20 cellular contexts compared by ENCODE assay signal in the genomic region with DNA sequence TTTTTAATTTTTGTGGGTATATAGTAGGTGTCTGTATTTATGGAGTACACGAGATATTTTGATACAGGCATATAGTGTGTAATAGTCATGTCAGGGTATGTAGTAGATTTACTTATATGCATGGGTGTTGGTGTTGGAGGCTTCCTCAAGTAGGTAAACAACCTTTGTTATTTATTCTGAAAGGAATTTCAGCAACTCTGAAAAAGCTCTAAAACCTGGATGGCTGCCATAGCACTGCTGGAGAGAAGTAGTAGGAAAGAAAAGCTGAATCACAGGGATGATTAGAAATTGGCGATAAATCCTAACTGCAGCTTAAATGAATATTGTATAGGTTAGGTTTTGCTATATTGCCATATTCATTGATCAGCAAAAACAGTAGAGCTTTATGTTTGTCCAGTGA. TPM values are rescaled to one million over a fixed set of nuclear protein-coding genes. Genes with fewer than 3 reads are reported as not detected.
A peak's percentile ranks its signal among the peaks of the same experiment; 100 is the strongest.
DNase-seq lines count a peak whose midpoint lies in the region; ATAC-seq, FAIRE-seq and TF ChIP-seq lines count a peak whose summit lies in the region.
"Had no signal": no experiment of that assay in that cellular context is flagged by ENCODE, and none has a peak within 500 bp of the region (broad histone marks: within the 10 kb centered on the region; RNA-seq: fewer than 3 reads in every experiment).

No MANE protein-coding gene starts in this region.

- no peak for TF ChIP-seq EP300 in K562 (IDR thresholded peaks at IDR 0.05; ENCODE audit: low read length)

- DNase-seq in AG10803 (ENCODE audit: low read depth) (peak; percentile 40), MG63 (peak; percentile 52), K562 (ENCODE audit: extremely low read depth in 1 of 4, low spot score in 3 of 4) (no peak), left lobe of liver (ENCODE audit: low spot score) (no peak), HT-29 (ENCODE audit: low spot score) (no peak), GM19238 (ENCODE audit: insufficient read length, low spot score) (no peak)
- no peak for DNase-seq in stimulated activated effector memory CD8-positive, alpha-beta T cell treated with anti-CD3 and anti-CD28 coated beads, Interleukin-12 subunit alpha, Interleukin-12 subunit beta, amount 100 ng/mL, for 72 hours (ENCODE audit: low spot score in 2 of 2)
- no peak for DNase-seq in activated CD4-positive, alpha-beta T cell treated with anti-CD3 and anti-CD28 coated beads, Interleukin-2, amount 50 U/mL, for 1 hour
- DNase-seq: activated naive CD8-positive, alpha-beta T cell treated with anti-CD3 and anti-CD28 coated beads, Interleukin-2, amount 50 U/mL, for 24 hours; GOT3; Kasumi-1; kidney; NCI-H2171 treated with DMSO at 0.1 percent for 48 hours; stimulated activated CD4-positive, alpha-beta T cell treated with anti-CD3 and anti-CD28 coated beads, Interleukin-4, amount 100 ng/mL, for 4 hours; stimulated activated naive CD4-positive, alpha-beta T cell had no signal

- ATAC-seq in K562: no peak
- peak; percentile 62 for ATAC-seq in left lobe of liver
- ATAC-seq in stimulated activated effector memory CD8-positive, alpha-beta T cell treated with anti-CD3 and anti-CD28 coated beads, Interleukin-12 subunit alpha, Interleukin-12 subunit beta, amount 100 ng/mL, for 72 hours: no peak
- ATAC-seq: activated naive CD8-positive, alpha-beta T cell treated with anti-CD3 and anti-CD28 coated beads, Interleukin-2, amount 50 U/mL, for 24 hours; Panc1 had no signal

- BruUV-seq in K562 (replicated peaks; lab: Mats Ljungman, UMichigan): no TSS peak

- peaks cover 16% of the 10 kb centered on the region for H3K36me3 Mint-ChIP-seq in stimulated activated effector memory CD8-positive, alpha-beta T cell treated with anti-CD3 and anti-CD28 coated beads, Interleukin-12 subunit alpha, Interleukin-12 subunit beta, amount 100 ng/mL, for 72 hours

- FAIRE-seq in K562 (lab: Jason Lieb, UNC): no peak
- FAIRE-seq: G401.6, kidney, urothelium cell line had no signal

- CTCF ChIA-PET in K562 (lab: Yijun Ruan, JAX; ENCODE audit: low intra/inter-chr PET ratio): no interaction called here

- H3K9ac ChIP-seq in K562 (ENCODE audit: insufficient read depth in 1 of 2, low read depth in 2 of 2, low read length in 2 of 2): no peak overlapping the region

- TF ChIP-seq POLR2A in K562 (conservative IDR thresholded peaks at IDR 0.05): no peak

- 0 out of 3 replicates have a peak, but pooled peaks cover 8% of the 10 kb centered on the region for H3K79me2 ChIP-seq in K562 (ENCODE audit: control insufficient read depth, insufficient read depth, low read length)

- in situ Hi-C loops in K562 (cut with MboI): no loop called here

- H3K9me3 ChIP-seq in MG63 (no peaks in the 10 kb centered on the region), K562 (replicated peaks; ENCODE audit: control insufficient read depth, insufficient read depth, low read depth, low read length) (no peaks in the 10 kb centered on the region)

- H2AFZ ChIP-seq in K562 (ENCODE audit: low read depth, low read length): no peak overlapping the region

- POLR2A ChIA-PET in K562 (lab: Yijun Ruan, JAX): interaction anchor here (0.9 to 1.3 kb wide), 2 partner anchors 9 to 29 kb away, joined by 3 to 5 read pairs; no protein-coding TSS in a partner anchor

- intact Hi-C loops in K562 (cut with micrococcal nuclease): no loop called here

- H4K20me1 ChIP-seq in K562 (replicated peaks; ENCODE audit: control insufficient read depth, insufficient read depth, low read length): peaks cover 4% of the 10 kb centered on the region; the same call in 1 of the 2 replicates

- H3K27ac ChIP-seq in K562 (ENCODE audit: extremely low read depth, low read depth, low read length): no peak overlapping the region

- H3K36me3 ChIP-seq in MG63: peaks cover 53% of the 10 kb centered on the region
- H3K36me3 ChIP-seq in K562 (ENCODE audit: control insufficient read depth, insufficient read depth, low read length): peaks cover 71% of the 10 kb centered on the region

- H3K9me1 ChIP-seq in K562 (ENCODE audit: control insufficient read depth, insufficient read depth, low read length): no peaks in the 10 kb centered on the region

- H3K27me3 ChIP-seq in MG63 (no peaks in the 10 kb centered on the region), K562 (ENCODE audit: control insufficient read depth in 2 of 2, insufficient read depth in 2 of 2, low read length in 2 of 2) (no peaks in the 10 kb centered on the region)

- no peak overlapping the region for H3K4me2 ChIP-seq in K562 (ENCODE audit: insufficient read depth, low read length)

- H3K9me3 Mint-ChIP-seq in stimulated activated effector memory CD8-positive, alpha-beta T cell treated with anti-CD3 and anti-CD28 coated beads, Interleukin-12 subunit alpha, Interleukin-12 subunit beta, amount 100 ng/mL, for 72 hours: no peaks in the 10 kb centered on the region
- H3K9me3 Mint-ChIP-seq: activated naive CD8-positive, alpha-beta T cell treated with anti-CD3 and anti-CD28 coated beads, Interleukin-2, amount 50 U/mL, for 24 hours had no signal

- no peak for TF ChIP-seq RAD21 in K562 (CRISPR knock-in tag; conservative IDR thresholded peaks at IDR 0.05 in 1 of 2, IDR thresholded peaks at IDR 0.05 in 1 of 2)

- no peak overlapping the region for H3K4me3 Mint-ChIP-seq in stimulated activated effector memory CD8-positive, alpha-beta T cell treated with anti-CD3 and anti-CD28 coated beads, Interleukin-12 subunit alpha, Interleukin-12 subunit beta, amount 100 ng/mL, for 72 hours
- H3K4me3 Mint-ChIP-seq: activated naive CD8-positive, alpha-beta T cell treated with anti-CD3 and anti-CD28 coated beads, Interleukin-2, amount 50 U/mL, for 24 hours had no signal

- WGBS in K562 (ENCODE audit: insufficient coverage, low coverage, missing lambda C conversion rate): 80% methylated on average over 2 of the region's 2 CpGs

- no peaks in the 10 kb centered on the region for H3K4me1 ChIP-seq in K562 (replicated peaks in 1 of 2; ENCODE audit: control insufficient read depth in 2 of 2, insufficient read depth in 2 of 2, low read length in 2 of 2)

- TF ChIP-seq CTCF in AG10803 (conservative IDR thresholded peaks at IDR 0.05; ENCODE audit: low read length): no peak
- no peak for TF ChIP-seq CTCF in K562 (IDR thresholded peaks at IDR 0.05 in 2 of 3, conservative IDR thresholded peaks at IDR 0.05 in 1 of 3; ENCODE audit: insufficient read depth in 2 of 3, low read depth in 1 of 3, low read length in 3 of 3)

- peaks cover 19% of the 10 kb centered on the region for H3K4me1 Mint-ChIP-seq in stimulated activated effector memory CD8-positive, alpha-beta T cell treated with anti-CD3 and anti-CD28 coated beads, Interleukin-12 subunit alpha, Interleukin-12 subunit beta, amount 100 ng/mL, for 72 hours

- no peak overlapping the region for H3K27ac Mint-ChIP-seq in stimulated activated effector memory CD8-positive, alpha-beta T cell treated with anti-CD3 and anti-CD28 coated beads, Interleukin-12 subunit alpha, Interleukin-12 subunit beta, amount 100 ng/mL, for 72 hours
- H3K27ac Mint-ChIP-seq: activated naive CD8-positive, alpha-beta T cell treated with anti-CD3 and anti-CD28 coated beads, Interleukin-2, amount 50 U/mL, for 24 hours had no signal

- H3K4me3 ChIP-seq in AG10803 (ENCODE audit: low read length) (no peak overlapping the region), MG63 (no peak overlapping the region), K562 (no peak overlapping the region)

RNA-seq across cellular contexts. Expression of gene ST14, which starts 44.4 kb away (rescaled TPM):
- not detected in 2 replicates for total RNA-seq in MG63 (2014; rRNA removed; shearing (Covaris generic); ENCODE audit: low replicate concordance)
- 0.23 TPM in 1 of 2 replicates, not detected in the other for total RNA-seq in K562 (2011; cell fraction: chromatin; rRNA removed; ENCODE audit: low replicate concordance)
- not detected in 2 replicates for total RNA-seq in K562 (2011; cell fraction: nucleolus; rRNA removed)
- 0.15 TPM in 1 of 2 replicates, not detected in the other for total RNA-seq in K562 (2011; cell fraction: nucleoplasm; rRNA removed)
- total RNA-seq in K562 (2014; rRNA removed) (not detected in 2 replicates), K562 (2014; rRNA removed; fragmentation: Illumina TruSeq; extraction: Trizol) (not detected in 2 replicates), K562 (2015; rRNA removed; fragmentation: Illumina TruSeq; extraction: Trizol) (not detected in 2 replicates), K562 (2021) (0.20 and 0.36 TPM in 2 replicates), left lobe of liver (3.7 TPM)
- polyA plus RNA-seq in K562 (2011; rRNA removed) (0.01 and 0.08 TPM in 2 replicates), K562 (2014; fragmentation: Illumina TruSeq; extraction: Trizol) (not detected in 2 replicates), K562 (2014; fragmentation: Nextera tagmentation; extraction: Ambion mirVana) (not detected), K562 (2014; rRNA removed) (not detected in 2 replicates)
- 0.01 and 0.13 TPM in 2 replicates for polyA plus RNA-seq in K562 (2011; cell fraction: cytosol; rRNA removed)
- 0.14 TPM in 1 of 2 replicates, not detected in the other for polyA plus RNA-seq in K562 (2011; cell fraction: nucleus; rRNA removed)
- 0.04 and 0.15 TPM in 2 replicates for polyA plus RNA-seq in K562 (2012)
- not detected in 2 replicates for polyA minus RNA-seq in K562 (2011; rRNA and poly(A)+ RNA removed)
- polyA minus RNA-seq in K562 (2011; cell fraction: cytosol; rRNA and poly(A)+ RNA removed): not detected in 2 replicates
- 0.27 TPM in 1 of 2 replicates, not detected in the other for polyA minus RNA-seq in K562 (2011; cell fraction: nucleus; rRNA and poly(A)+ RNA removed)
- total RNA-seq in HT-29 (2014; rRNA removed; shearing (Covaris generic)): 543 and 609 TPM in 2 replicates
- total RNA-seq: myocyte had no signal
- polyA plus RNA-seq: BJ had no signal

RNA-seq across cellular contexts. Expression of gene APLP2, which starts 45.5 kb away (rescaled TPM):
- total RNA-seq in MG63 (2014; rRNA removed; shearing (Covaris generic); ENCODE audit: low replicate concordance): 369 and 426 TPM in 2 replicates
- 172 and 218 TPM in 2 replicates for total RNA-seq in K562 (2011; cell fraction: chromatin; rRNA removed; ENCODE audit: low replicate concordance)
- total RNA-seq in K562 (2011; cell fraction: nucleolus; rRNA removed): 144 and 155 TPM in 2 replicates
- total RNA-seq in K562 (2011; cell fraction: nucleoplasm; rRNA removed): 223 and 231 TPM in 2 replicates
- total RNA-seq in K562 (2014; rRNA removed) (112 and 119 TPM in 2 replicates), K562 (2014; rRNA removed; fragmentation: Illumina TruSeq; extraction: Trizol) (98.9 and 103 TPM in 2 replicates), K562 (2015; rRNA removed; fragmentation: Illumina TruSeq; extraction: Trizol) (113 and 118 TPM in 2 replicates), K562 (2021) (126 and 138 TPM in 2 replicates), left lobe of liver (214 TPM)
- polyA plus RNA-seq in K562 (2011; rRNA removed) (96.7 and 123 TPM in 2 replicates), K562 (2014; fragmentation: Illumina TruSeq; extraction: Trizol) (153 and 164 TPM in 2 replicates), K562 (2014; fragmentation: Nextera tagmentation; extraction: Ambion mirVana) (10 to 100 TPM; 17.4 to 20.3 TPM), K562 (2014; rRNA removed) (111 and 116 TPM in 2 replicates)
- 49.3 and 68.5 TPM in 2 replicates for polyA plus RNA-seq in K562 (2011; cell fraction: cytosol; rRNA removed)
- 59.6 and 88.1 TPM in 2 replicates for polyA plus RNA-seq in K562 (2011; cell fraction: nucleus; rRNA removed)
- 118 and 143 TPM in 2 replicates for polyA plus RNA-seq in K562 (2012)
- 107 and 149 TPM in 2 replicates for polyA minus RNA-seq in K562 (2011; rRNA and poly(A)+ RNA removed)
- polyA minus RNA-seq in K562 (2011; cell fraction: cytosol; rRNA and poly(A)+ RNA removed): 41.6 and 47.6 TPM in 2 replicates
- polyA minus RNA-seq in K562 (2011; cell fraction: nucleus; rRNA and poly(A)+ RNA removed): 28.7 and 31.2 TPM in 2 replicates
- total RNA-seq in HT-29 (2014; rRNA removed; shearing (Covaris generic)): 167 and 177 TPM in 2 replicates

Comparison
In these comparisons a context has a peak if more than half of its experiments do, and no peak if none do; other contexts are left out.
1. DNase-seq: peak in AG10803 (single experiment) and MG63 (single experiment); none in K562 (0 of 4), left lobe of liver (single experiment), stimulated activated effector memory CD8-positive, alpha-beta T cell treated with anti-CD3 and anti-CD28 coated beads, Interleukin-12 subunit alpha, Interleukin-12 subunit beta, amount 100 ng/mL, for 72 hours (0 of 2), HT-29 (single experiment), GM19238 (single experiment) and activated CD4-positive, alpha-beta T cell treated with anti-CD3 and anti-CD28 coated beads, Interleukin-2, amount 50 U/mL, for 1 hour (single experiment).
2. RNA of gene ST14, which starts 44.4 kb away (total RNA-seq): 543 to 609 TPM in HT-29; 3.7 TPM in left lobe of liver (single experiment), 0.15 to 0.36 TPM in K562 and not detected in MG63; every median in the first group is over 100 times any median in the second.